1 cellular context compared by ENCODE assay signal in genomic region chr20:4041748-4042411, GRCh38.
TF ChIP-seq lines count a peak whose summit lies in the region.

No MANE protein-coding gene starts in this region.

TF ChIP-seq in K562, 482 proteins besides CTCF, POLR2A, EP300 and RAD21 (continued from another document and continues in another):
- TF ChIP-seq, protein P1, sequence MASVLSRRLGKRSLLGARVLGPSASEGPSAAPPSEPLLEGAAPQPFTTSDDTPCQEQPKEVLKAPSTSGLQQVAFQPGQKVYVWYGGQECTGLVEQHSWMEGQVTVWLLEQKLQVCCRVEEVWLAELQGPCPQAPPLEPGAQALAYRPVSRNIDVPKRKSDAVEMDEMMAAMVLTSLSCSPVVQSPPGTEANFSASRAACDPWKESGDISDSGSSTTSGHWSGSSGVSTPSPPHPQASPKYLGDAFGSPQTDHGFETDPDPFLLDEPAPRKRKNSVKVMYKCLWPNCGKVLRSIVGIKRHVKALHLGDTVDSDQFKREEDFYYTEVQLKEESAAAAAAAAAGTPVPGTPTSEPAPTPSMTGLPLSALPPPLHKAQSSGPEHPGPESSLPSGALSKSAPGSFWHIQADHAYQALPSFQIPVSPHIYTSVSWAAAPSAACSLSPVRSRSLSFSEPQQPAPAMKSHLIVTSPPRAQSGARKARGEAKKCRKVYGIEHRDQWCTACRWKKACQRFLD (CRISPR knock-in tag; IDR thresholded peaks at IDR 0.05), result peak; percentile 43; the same call in 1 of the 2 replicates
- TF ChIP-seq ATF4 (CRISPR knock-in tag; IDR thresholded peaks at IDR 0.05) (no peak), NRF1 (conservative IDR thresholded peaks at IDR 0.05 in 1 of 2, IDR thresholded peaks at IDR 0.05 in 1 of 2) (no peak), GABPB1 (CRISPR knock-in tag; IDR thresholded peaks at IDR 0.05) (0 out of 2 replicates have a peak, but pooled peaks have one; percentile 29), UBTF (IDR thresholded peaks at IDR 0.05; ENCODE audit: borderline replicate concordance in 1 of 2, low read depth in 2 of 2, low read length in 2 of 2) (0 out of 4 replicates have a peak, but pooled peaks of 1 of the 2 experiments have one; percentile 38), CEBPB (tag; IDR thresholded peaks at IDR 0.05) (peak; percentile 44; the same call in 1 of the 2 replicates), CTBP1 (IDR thresholded peaks at IDR 0.05; ENCODE audit: borderline replicate concordance) (0 out of 2 replicates have a peak, but pooled peaks have one; percentile 44), ZNF174 (CRISPR knock-in tag; IDR thresholded peaks at IDR 0.05) (no peak), CHD1 (IDR thresholded peaks at IDR 0.05; ENCODE audit: low read length) (no peak), KDM1A (IDR thresholded peaks at IDR 0.05) (peak; percentile 36 to 59; a peak in 2 of 4 replicates), ZNF695 (CRISPR knock-in tag; IDR thresholded peaks at IDR 0.05) (no peak), E2F1 (CRISPR knock-in tag; IDR thresholded peaks at IDR 0.05) (no peak), TEAD4 (IDR thresholded peaks at IDR 0.05; ENCODE audit: low read length) (peak; percentile 54; the same call in 1 of the 2 replicates), TEAD4 (CRISPR knock-in tag; IDR thresholded peaks at IDR 0.05; ENCODE audit: borderline replicate concordance) (no peak), MGA (IDR thresholded peaks at IDR 0.05) (peak; percentile 51), ARID3A (IDR thresholded peaks at IDR 0.05; ENCODE audit: borderline replicate concordance, low read depth, low read length) (0 out of 2 replicates have a peak, but pooled peaks have one; percentile 35), RCOR1 (IDR thresholded peaks at IDR 0.05; ENCODE audit: borderline replicate concordance in 1 of 2, low read depth in 2 of 2, low read length in 2 of 2) (peak in 1 of 2 experiments; percentile 27; a peak in 1 of 4 replicates), CBFA2T2 (conservative IDR thresholded peaks at IDR 0.05) (peak; percentile 37), SAFB2 (IDR thresholded peaks at IDR 0.05; ENCODE audit: borderline replicate concordance, low read depth, low read length, severe bottlenecking) (no peak), SMAD4 (CRISPR knock-in tag; conservative IDR thresholded peaks at IDR 0.05) (0 out of 2 replicates have a peak, but pooled peaks have one; percentile 24), HDAC3 (IDR thresholded peaks at IDR 0.05; ENCODE audit: borderline replicate concordance, partially characterized antibody) (no peak), ATF7 (IDR thresholded peaks at IDR 0.05) (peak; percentile 36; the same call in 1 of the 2 replicates), TAF9B (IDR thresholded peaks at IDR 0.05; ENCODE audit: partially characterized antibody) (peak; percentile 29), HES1 (IDR thresholded peaks at IDR 0.05; ENCODE audit: low read depth) (no peak), C11orf30 (IDR thresholded peaks at IDR 0.05; ENCODE audit: low read depth) (peak; percentile 51; the same call in 1 of the 2 replicates), ZFX (CRISPR knock-in tag; IDR thresholded peaks at IDR 0.05) (peak; percentile 44; the same call in 1 of the 2 replicates), NFE2L1 (tag; IDR thresholded peaks at IDR 0.05; ENCODE audit: borderline replicate concordance, low read depth) (no peak), E2F6 (IDR thresholded peaks at IDR 0.05; ENCODE audit: borderline replicate concordance in 1 of 2, extremely low read depth in 1 of 2, insufficient read depth in 1 of 2, insufficient read length in 1 of 2, low read depth in 1 of 2, low read length in 1 of 2, poor library complexity in 1 of 2, severe bottlenecking in 1 of 2) (peak; percentile 64 to 77), MAFG (tag; conservative IDR thresholded peaks at IDR 0.05) (no peak), ATF1 (CRISPR knock-in tag; IDR thresholded peaks at IDR 0.05) (no peak), ATF1 (tag; IDR thresholded peaks at IDR 0.05) (peak; percentile 28; the same call in 1 of the 2 replicates), PHF21A (IDR thresholded peaks at IDR 0.05; ENCODE audit: borderline replicate concordance, low read depth) (no peak)
- TF ChIP-seq, protein P2, sequence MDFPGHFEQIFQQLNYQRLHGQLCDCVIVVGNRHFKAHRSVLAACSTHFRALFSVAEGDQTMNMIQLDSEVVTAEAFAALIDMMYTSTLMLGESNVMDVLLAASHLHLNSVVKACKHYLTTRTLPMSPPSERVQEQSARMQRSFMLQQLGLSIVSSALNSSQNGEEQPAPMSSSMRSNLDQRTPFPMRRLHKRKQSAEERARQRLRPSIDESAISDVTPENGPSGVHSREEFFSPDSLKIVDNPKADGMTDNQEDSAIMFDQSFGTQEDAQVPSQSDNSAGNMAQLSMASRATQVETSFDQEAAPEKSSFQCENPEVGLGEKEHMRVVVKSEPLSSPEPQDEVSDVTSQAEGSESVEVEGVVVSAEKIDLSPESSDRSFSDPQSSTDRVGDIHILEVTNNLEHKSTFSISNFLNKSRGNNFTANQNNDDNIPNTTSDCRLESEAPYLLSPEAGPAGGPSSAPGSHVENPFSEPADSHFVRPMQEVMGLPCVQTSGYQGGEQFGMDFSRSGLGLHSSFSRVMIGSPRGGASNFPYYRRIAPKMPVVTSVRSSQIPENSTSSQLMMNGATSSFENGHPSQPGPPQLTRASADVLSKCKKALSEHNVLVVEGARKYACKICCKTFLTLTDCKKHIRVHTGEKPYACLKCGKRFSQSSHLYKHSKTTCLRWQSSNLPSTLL (IDR thresholded peaks at IDR 0.05), result no peak
